Comparison of ENCODE assay signal across 1 cellular context in genomic region chr20:50744143-50744792, GRCh38.
A peak's percentile ranks its signal among the peaks of the same experiment; 100 is the strongest.
TF ChIP-seq lines count a peak whose summit lies in the region.

No MANE protein-coding gene starts in this region.

TF ChIP-seq in HEK293, 187 proteins besides CTCF, POLR2A, EP300 and RAD21 (continued from another document):
- no peak for TF ChIP-seq PATZ1 (tag by site-specific recombination; IDR thresholded peaks at IDR 0.05)
- no peak for TF ChIP-seq ZNF280D (tag by site-specific recombination; IDR thresholded peaks at IDR 0.05)
- TF ChIP-seq ZNF184 (tag by site-specific recombination; IDR thresholded peaks at IDR 0.05), result no peak
- TF ChIP-seq GLI4 (tag by site-specific recombination; IDR thresholded peaks at IDR 0.05), result no peak
- no peak for TF ChIP-seq ZNF513 (tag by site-specific recombination; IDR thresholded peaks at IDR 0.05)
- no peak for TF ChIP-seq ZBTB6 (tag by site-specific recombination; IDR thresholded peaks at IDR 0.05)
- no peak for TF ChIP-seq SCRT2 (tag by site-specific recombination; IDR thresholded peaks at IDR 0.05)
- peak; percentile 31; the same call in 1 of the 2 replicates for TF ChIP-seq ZNF341 (tag by site-specific recombination; IDR thresholded peaks at IDR 0.05; ENCODE audit: low read depth)
